ENCODE assay signal across 8 cellular contexts in the genomic region with DNA sequence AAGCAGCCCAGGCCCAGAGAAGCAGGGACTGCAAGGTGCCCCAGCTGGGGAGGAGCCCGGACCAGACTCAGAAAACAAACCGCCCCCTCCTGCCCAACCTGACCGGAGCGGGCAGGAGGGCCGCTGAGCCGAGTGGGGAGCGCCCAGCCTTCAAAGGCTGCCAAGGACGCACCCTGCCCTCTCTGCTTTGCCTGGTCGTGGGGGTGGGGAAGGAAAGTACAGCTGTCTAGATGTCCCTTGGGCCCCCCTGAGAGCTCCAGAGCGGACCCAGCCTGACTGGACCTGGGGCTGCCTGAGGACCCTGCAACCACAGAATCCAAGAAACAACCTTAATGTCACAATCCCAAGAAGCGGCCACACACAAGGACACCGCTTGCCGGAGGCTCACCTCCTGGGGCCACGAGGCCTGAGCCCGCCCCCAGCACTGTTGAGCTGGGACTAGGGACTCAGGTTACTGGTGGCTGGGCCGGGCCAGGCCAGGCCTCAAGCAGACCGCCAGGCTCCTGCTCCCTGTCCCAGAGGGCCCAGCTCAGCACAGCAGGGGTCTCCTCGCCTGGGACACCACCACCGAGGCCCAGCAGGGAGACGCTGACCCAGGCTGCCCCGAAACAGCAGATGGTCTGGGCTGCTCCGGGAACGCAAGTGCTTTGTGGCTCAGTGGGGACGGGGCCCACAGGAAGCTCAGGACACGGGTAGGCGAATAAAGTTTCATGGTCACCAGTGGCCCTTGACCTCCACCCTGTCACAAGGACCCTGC. TPM values are rescaled to one million over a fixed set of nuclear protein-coding genes. Genes with fewer than 3 reads are reported as not detected.
DNase-seq lines count a peak whose midpoint lies in the region; ATAC-seq and TF ChIP-seq lines count a peak whose summit lies in the region.

No MANE protein-coding gene starts in this region.

- TF ChIP-seq EP300 in Ishikawa (IDR thresholded peaks at IDR 0.05; ENCODE audit: borderline replicate concordance), result no peak

- no peaks in the 10 kb centered on the region for H3K36me3 ChIP-seq in BE2C
- peaks cover 0 to 2% of the 10 kb centered on the region in 2 donors for H3K36me3 ChIP-seq in lung (ENCODE audit: control insufficient read depth in 2 of 2, insufficient read depth in 2 of 2, low read length in 2 of 2)
- H3K36me3 ChIP-seq in aorta (ENCODE audit: control insufficient read depth in 1 of 2, insufficient read depth in 2 of 2, low read length in 1 of 2), result no peaks in the 10 kb centered on the region

- H3K27ac ChIP-seq in lung (ENCODE audit: low read depth in 1 of 2, low read length in 1 of 2), result peak overlapping the region; percentile 25 to 77
- H3K27ac ChIP-seq in aorta (ENCODE audit: low read depth in 1 of 2, low read length in 2 of 2), result no peak overlapping the region

- intact Hi-C loops in aorta (cut with DNase I), result loop anchor here in 1 of 2 donors (2.0 kb wide), 1 partner anchor 25 kb away; no protein-coding TSS in a partner anchor

- H3K27me3 ChIP-seq in BE2C (no peaks in the 10 kb centered on the region), lung (ENCODE audit: control insufficient read depth, insufficient read depth) (no peaks in the 10 kb centered on the region), aorta (ENCODE audit: control insufficient read depth in 1 of 2, insufficient read depth in 2 of 2, low read length in 1 of 2) (no peaks in the 10 kb centered on the region)

- no peaks in the 10 kb centered on the region for H3K9me3 ChIP-seq in BE2C
- H3K9me3 ChIP-seq in lung (ENCODE audit: control insufficient read depth in 2 of 2, insufficient read depth in 1 of 2, low read length in 1 of 2), result no peaks in the 10 kb centered on the region
- no peaks in the 10 kb centered on the region for H3K9me3 ChIP-seq in aorta (ENCODE audit: control insufficient read depth, low read length)

- 35 to 59% methylated on average over 26 of the region's 26 CpGs for WGBS in lung, 2 donors
- WGBS in aorta, 2 donors, result 11 to 13% methylated on average over 26 of the region's 26 CpGs

- H3K4me3 ChIP-seq in BE2C (ENCODE audit: low read depth, low read length) (peak overlapping the region; percentile 86), cardiac fibroblast (replicated peaks in 1 of 2; ENCODE audit: low read depth in 2 of 2, low read length in 2 of 2) (peak overlapping the region; percentile 61 to 74), lung (peak overlapping the region; percentile 78), aorta (ENCODE audit: low read length in 2 of 2) (peak overlapping the region; percentile 82 to 85)

- H3K4me1 ChIP-seq in BE2C (peaks cover 18% of the 10 kb centered on the region), lung (ENCODE audit: control insufficient read depth in 2 of 2, insufficient read depth in 2 of 2, low read length in 2 of 2) (peaks cover 0 to 32% of the 10 kb centered on the region in 2 donors), aorta (ENCODE audit: control insufficient read depth in 1 of 2, insufficient read depth in 2 of 2, low read length in 2 of 2) (no peaks in the 10 kb centered on the region)

- TF ChIP-seq RAD21 in Ishikawa (IDR thresholded peaks at IDR 0.05; ENCODE audit: low read depth), result no peak

- no peak for TF ChIP-seq CTCF in BE2C (IDR thresholded peaks at IDR 0.05; ENCODE audit: low read depth, low read length)
- TF ChIP-seq CTCF in cardiac fibroblast (IDR thresholded peaks at IDR 0.05; ENCODE audit: low read depth, low read length), result no peak
- TF ChIP-seq CTCF in lung (IDR thresholded peaks at IDR 0.05; ENCODE audit: control extremely low read depth, extremely low read depth), result no peak

- DNase-seq in BE2C (peak; percentile 52), cardiac fibroblast (ENCODE audit: low read depth in 2 of 2) (peak in 1 of 2 donors; percentile 31), lung (ENCODE audit: low spot score) (no peak), aorta (no peak), NCI-H2029 (lab: John Stamatoyannopoulos, UW) (no peak), kidney glomerular epithelial cell (lab: John Stamatoyannopoulos, UW) (no peak), D341Med (ENCODE audit: low spot score) (no peak)

- ATAC-seq in lung (ENCODE audit: insufficient read depth, low FRiP score) (no peak), aorta (ENCODE audit: low FRiP score) (no peak)

TF ChIP-seq in Ishikawa, 13 proteins besides CTCF, POLR2A, EP300 and RAD21:
- TF ChIP-seq CEBPB (IDR thresholded peaks at IDR 0.05), result no peak
- TF ChIP-seq ZBTB7A (IDR thresholded peaks at IDR 0.05; ENCODE audit: low read depth), result peak; percentile 17; the same call in 1 of the 2 replicates
- no peak; the same call in 1 of the 2 replicates for TF ChIP-seq TCF12 (IDR thresholded peaks at IDR 0.05; ENCODE audit: low read depth)
- no peak for TF ChIP-seq CREB1 (IDR thresholded peaks at IDR 0.05; ENCODE audit: low read depth)
- TF ChIP-seq EGR1 (IDR thresholded peaks at IDR 0.05), result 0 out of 2 replicates have a peak, but pooled peaks have one; percentile 17
- no peak for TF ChIP-seq YY1 (IDR thresholded peaks at IDR 0.05; ENCODE audit: low read depth)
- peak; percentile 21; the same call in 1 of the 2 replicates for TF ChIP-seq TAF1 (IDR thresholded peaks at IDR 0.05; ENCODE audit: low read depth)
- no peak for TF ChIP-seq TEAD4 (IDR thresholded peaks at IDR 0.05)
- TF ChIP-seq NFIC (IDR thresholded peaks at IDR 0.05), result no peak
- TF ChIP-seq USF1 (IDR thresholded peaks at IDR 0.05), result no peak
- TF ChIP-seq REST (IDR thresholded peaks at IDR 0.05; ENCODE audit: low read depth), result no peak
- peak; percentile 79 for TF ChIP-seq MAX (IDR thresholded peaks at IDR 0.05)
- TF ChIP-seq FOXM1 (IDR thresholded peaks at IDR 0.05; ENCODE audit: borderline replicate concordance, low read depth), result no peak

RNA-seq across cellular contexts. Expression of gene DVL1, which starts 1.4 kb away (rescaled TPM):
- polyA plus RNA-seq in BE2C (2012; ENCODE audit: insufficient read depth, insufficient read length, low read depth), result 277 TPM
- 10 to 100 TPM; 39.2 to 79.1 TPM for total RNA-seq in lung
- polyA plus RNA-seq in lung, result 10 to 100 TPM; 48.8 to 76.9 TPM
- 10 to 100 TPM; 48.7 to 53.7 TPM for total RNA-seq in aorta
- polyA plus RNA-seq in aorta, result 10 to 100 TPM; 21.2 to 71.9 TPM

RNA-seq across cellular contexts. Expression of gene MXRA8, which starts 10.5 kb away (rescaled TPM):
- polyA plus RNA-seq in BE2C (2012; ENCODE audit: insufficient read depth, insufficient read length, low read depth), result 37.5 TPM
- total RNA-seq in lung (100 to 1,000 TPM in 1 of 2 donors, 10 to 100 TPM in 1; 68.9 to 213 TPM), aorta (100 to 1,000 TPM; 105 to 221 TPM)
- polyA plus RNA-seq in lung (10 to 100 TPM; 38.5 to 65.0 TPM), aorta (100 to 1,000 TPM in 1 of 2 donors, 10 to 100 TPM in 1; 52.3 to 364 TPM)

RNA-seq across cellular contexts. Expression of gene TAS1R3, which starts 16.8 kb away (rescaled TPM):
- polyA plus RNA-seq in BE2C (2012; ENCODE audit: insufficient read depth, insufficient read length, low read depth), result 8.0 TPM
- 1 to 10 TPM in 1 of 2 donors, under 1 TPM in 1; 0.67 to 1.3 TPM for total RNA-seq in lung
- polyA plus RNA-seq in lung, result under 1 TPM; 0.13 to 0.43 TPM
- total RNA-seq in aorta, result under 1 TPM; 0.24 to 0.36 TPM
- polyA plus RNA-seq in aorta, result under 1 TPM; 0.25 to 0.31 TPM

RNA-seq across cellular contexts. Expression of gene CPTP, which starts 23.2 kb away (rescaled TPM):
- 25.3 TPM for polyA plus RNA-seq in BE2C (2012; ENCODE audit: insufficient read depth, insufficient read length, low read depth)
- total RNA-seq in lung (10 to 100 TPM; 14.2 to 24.2 TPM), aorta (10 to 100 TPM; 13.9 to 16.4 TPM)
- polyA plus RNA-seq in lung (10 to 100 TPM; 10.9 to 32.0 TPM), aorta (10 to 100 TPM; 12.9 to 14.9 TPM)

RNA-seq across cellular contexts. Expression of gene INTS11, which starts 23.4 kb away (rescaled TPM):
- 605 TPM for polyA plus RNA-seq in BE2C (2012; ENCODE audit: insufficient read depth, insufficient read length, low read depth)
- total RNA-seq in lung (100 to 1,000 TPM in 1 of 2 donors, 10 to 100 TPM in 1; 89.8 to 102 TPM), aorta (100 to 1,000 TPM; 114 to 121 TPM)
- polyA plus RNA-seq in lung (100 to 1,000 TPM in 1 of 2 donors, 10 to 100 TPM in 1; 91.2 to 130 TPM), aorta (100 to 1,000 TPM in 1 of 2 donors, 10 to 100 TPM in 1; 48.0 to 995 TPM)

Comparison
In these comparisons a context has a peak if more than half of its experiments do, and no peak if none do; other contexts are left out.
1. H3K27ac ChIP-seq: peak in lung (2 of 2); none in aorta (0 of 2).
2. Peak in every context shown above with its lines, with median percentiles within 50 percentile points of each other: H3K4me3 ChIP-seq.